17 cellular contexts compared by ENCODE assay signal in genomic region chr10:124472071-124472470, GRCh38. TPM values are rescaled to one million over a fixed set of nuclear protein-coding genes. Genes with fewer than 3 reads are reported as not detected.
DNase-seq lines count a peak whose midpoint lies in the region; ATAC-seq and TF ChIP-seq lines count a peak whose summit lies in the region.
"Had no signal": no experiment of that assay in that cellular context is flagged by ENCODE, and none has a peak within 500 bp of the region (broad histone marks: within the 10 kb centered on the region; RNA-seq: fewer than 3 reads in every experiment).

No MANE protein-coding gene starts in this region.

- no peak overlapping the region for H3K4me3 Mint-ChIP-seq in stimulated activated naive CD8-positive, alpha-beta T cell treated with anti-CD3 and anti-CD28 coated beads, Interleukin-15, amount 100 ng/mL, for 72 hours
- H3K4me3 Mint-ChIP-seq in endodermal cell = no peak overlapping the region
- H3K4me3 Mint-ChIP-seq in stimulated activated memory B cell treated with anti-CD40 and anti-IgM and Interleukin-4, amounts not matched to agents 10 μg/mL and 1 μg/mL and 100 μg/mL, for 72 hours = no peak overlapping the region
- H3K4me3 Mint-ChIP-seq: CD8-positive, alpha-beta memory T cell had no signal

- H3K27me3 Mint-ChIP-seq in stimulated activated naive CD8-positive, alpha-beta T cell treated with anti-CD3 and anti-CD28 coated beads, Interleukin-15, amount 100 ng/mL, for 72 hours = no peaks in the 10 kb centered on the region
- no peaks in the 10 kb centered on the region for H3K27me3 Mint-ChIP-seq in endodermal cell (ENCODE audit: insufficient read depth)
- no peaks in the 10 kb centered on the region for H3K27me3 Mint-ChIP-seq in stimulated activated memory B cell treated with anti-CD40 and anti-IgM and Interleukin-4, amounts not matched to agents 10 μg/mL and 1 μg/mL and 100 μg/mL, for 72 hours
- H3K27me3 Mint-ChIP-seq: CD8-positive, alpha-beta memory T cell had no signal

- POLR2A ChIA-PET in RWPE1 (lab: Yijun Ruan, JAX; ENCODE audit: low non-redundant PET) = interaction anchor here (1.4 kb wide), 1 partner anchor 10 kb away, joined by 8 read pairs; the partner anchor contains the start of gene LHPP

- ATAC-seq in stimulated activated naive CD8-positive, alpha-beta T cell treated with anti-CD3 and anti-CD28 coated beads, Interleukin-15, amount 100 ng/mL, for 72 hours = peak; percentile 13
- no peak for ATAC-seq in stimulated activated naive CD8-positive, alpha-beta T cell treated with anti-CD3 and anti-CD28 coated beads, Interleukin-15, Interleukin-2, amounts not matched to agents 100 U/mL and 50 U/mL, for 24 hours
- ATAC-seq in stimulated activated memory B cell treated with anti-CD40 and anti-IgM and Interleukin-4, amounts not matched to agents 10 μg/mL and 1 μg/mL and 100 μg/mL, for 72 hours = no peak
- no peak for ATAC-seq in HG02938 (IDR thresholded peaks at IDR 0.05; ENCODE audit: unreplicated experiment)
- ATAC-seq: HCT116 had no signal

- no peak overlapping the region for H3K27ac Mint-ChIP-seq in stimulated activated naive CD8-positive, alpha-beta T cell treated with anti-CD3 and anti-CD28 coated beads, Interleukin-15, amount 100 ng/mL, for 72 hours
- H3K27ac Mint-ChIP-seq in endodermal cell = no peak overlapping the region
- no peak overlapping the region for H3K27ac Mint-ChIP-seq in stimulated activated memory B cell treated with anti-CD40 and anti-IgM and Interleukin-4, amounts not matched to agents 10 μg/mL and 1 μg/mL and 100 μg/mL, for 72 hours

- no peaks in the 10 kb centered on the region for H3K36me3 ChIP-seq in endodermal cell (ENCODE audit: control insufficient read depth, insufficient read depth, low read length)
- H3K36me3 ChIP-seq: BLaER1 treated with 17β-estradiol and CSF1 and Interleukin-3, amounts not matched to agents 10 nM and 100 nM had no signal

- H3K4me1 Mint-ChIP-seq in stimulated activated naive CD8-positive, alpha-beta T cell treated with anti-CD3 and anti-CD28 coated beads, Interleukin-15, amount 100 ng/mL, for 72 hours = peaks cover 21% of the 10 kb centered on the region
- H3K4me1 Mint-ChIP-seq in endodermal cell = peaks cover 2% of the 10 kb centered on the region
- peaks cover 17% of the 10 kb centered on the region for H3K4me1 Mint-ChIP-seq in stimulated activated memory B cell treated with anti-CD40 and anti-IgM and Interleukin-4, amounts not matched to agents 10 μg/mL and 1 μg/mL and 100 μg/mL, for 72 hours

- CTCF ChIA-PET in RWPE1 (lab: Yijun Ruan, JAX) = interaction anchor here (0.6 to 0.9 kb wide), 5 partner anchors 20 to 1452 kb away, joined by 3 read pairs; no protein-coding TSS in a partner anchor

- H3K9ac ChIP-seq in endodermal cell (ENCODE audit: extremely low read depth, low read length, poor library complexity, severe bottlenecking) = no peak overlapping the region
- H3K9ac ChIP-seq: BLaER1 treated with 17β-estradiol and CSF1 and Interleukin-3, amounts not matched to agents 10 nM and 100 nM; SK-N-SH had no signal

- H3K4me3 ChIP-seq in endodermal cell (ENCODE audit: low read length) = no peak overlapping the region
- H3K4me3 ChIP-seq: BLaER1 treated with 17β-estradiol and CSF1 and Interleukin-3, amounts not matched to agents 10 nM and 100 nM had no signal

- DNase-seq in stimulated activated naive CD8-positive, alpha-beta T cell treated with anti-CD3 and anti-CD28 coated beads, Interleukin-15, amount 100 ng/mL, for 72 hours = no peak
- DNase-seq in stimulated activated naive CD8-positive, alpha-beta T cell treated with anti-CD3 and anti-CD28 coated beads, Interleukin-15, Interleukin-2, amounts not matched to agents 100 U/mL and 50 U/mL, for 24 hours = no peak
- no peak for DNase-seq in RWPE1 (ENCODE audit: low spot score)
- peak; percentile 38 for DNase-seq in endodermal cell
- no peak for DNase-seq in activated effector memory CD4-positive, alpha-beta T cell treated with anti-CD3 and anti-CD28 coated beads, Interleukin-2, amount 50 U/mL, for 16 hours
- DNase-seq: CD8-positive, alpha-beta memory T cell; KG1; NCI-H1092 treated with DMSO at 0.1 percent for 48 hours; NCI-H2081 treated with DMSO at 0.1 percent for 48 hours; NCI-H446 treated with DMSO at 0.1 percent for 48 hours; SHP77 treated with DMSO at 0.1 percent for 48 hours; SK-N-SH had no signal

- peak overlapping the region; percentile 28; the same call in 1 of the 2 replicates for H3K27ac ChIP-seq in RWPE1
- H3K27ac ChIP-seq in endodermal cell (ENCODE audit: low read depth, low read length) = no peak overlapping the region
- H3K27ac ChIP-seq: BLaER1 treated with 17β-estradiol and CSF1 and Interleukin-3, amounts not matched to agents 10 nM and 100 nM had no signal

- no peaks in the 10 kb centered on the region for H3K9me3 Mint-ChIP-seq in stimulated activated naive CD8-positive, alpha-beta T cell treated with anti-CD3 and anti-CD28 coated beads, Interleukin-15, amount 100 ng/mL, for 72 hours
- no peaks in the 10 kb centered on the region for H3K9me3 Mint-ChIP-seq in endodermal cell
- no peaks in the 10 kb centered on the region for H3K9me3 Mint-ChIP-seq in stimulated activated memory B cell treated with anti-CD40 and anti-IgM and Interleukin-4, amounts not matched to agents 10 μg/mL and 1 μg/mL and 100 μg/mL, for 72 hours
- H3K9me3 Mint-ChIP-seq: CD8-positive, alpha-beta memory T cell had no signal

- H3K27me3 ChIP-seq in endodermal cell (ENCODE audit: control insufficient read depth, insufficient read depth, low read length, poor library complexity, severe bottlenecking) = no peaks in the 10 kb centered on the region
- H3K27me3 ChIP-seq: BLaER1 treated with 17β-estradiol and CSF1 and Interleukin-3, amounts not matched to agents 10 nM and 100 nM had no signal

- no peaks in the 10 kb centered on the region for H3K4me1 ChIP-seq in endodermal cell (ENCODE audit: control insufficient read depth, insufficient read depth, low read length)

- no peak for TF ChIP-seq CTCF in RWPE1 (conservative IDR thresholded peaks at IDR 0.05; ENCODE audit: low read depth)
- TF ChIP-seq CTCF in endodermal cell (conservative IDR thresholded peaks at IDR 0.05) = no peak

- WGBS in endodermal cell (ENCODE audit: insufficient coverage in 1 of 2, insufficient read length in 1 of 2), 2 experiments = 94 to 98% methylated on average over 5 to 6 of the region's 6 CpGs

- no peaks in the 10 kb centered on the region for H3K36me3 Mint-ChIP-seq in endodermal cell (ENCODE audit: low read depth)
- peaks cover 7% of the 10 kb centered on the region for H3K36me3 Mint-ChIP-seq in stimulated activated memory B cell treated with anti-CD40 and anti-IgM and Interleukin-4, amounts not matched to agents 10 μg/mL and 1 μg/mL and 100 μg/mL, for 72 hours

- H3K9me3 ChIP-seq in endodermal cell (ENCODE audit: control insufficient read depth, low read length) = no peaks in the 10 kb centered on the region
- H3K9me3 ChIP-seq: BLaER1 treated with 17β-estradiol and CSF1 and Interleukin-3, amounts not matched to agents 10 nM and 100 nM; SK-N-SH had no signal

RNA-seq across cellular contexts. Expression of gene LHPP, which starts 10.4 kb away (rescaled TPM):
- 10 to 100 TPM; 23.3 to 24.8 TPM for total RNA-seq in endodermal cell
- 13.3 TPM for polyA plus RNA-seq in endodermal cell (2013, experiment 1 of 2)
- polyA plus RNA-seq in endodermal cell (2013, experiment 2 of 2) = 10.6 TPM

RNA-seq across cellular contexts. Expression of gene NKX1-2, which starts 22.2 kb away (rescaled TPM):
- 1 to 10 TPM; 2.3 to 3.3 TPM for total RNA-seq in endodermal cell
- polyA plus RNA-seq in endodermal cell (2013, experiment 1 of 2) = 3.0 TPM
- polyA plus RNA-seq in endodermal cell (2013, experiment 2 of 2) = 1.2 TPM
- total RNA-seq: CD8-positive, alpha-beta memory T cell; RPMI7951 had no signal
- polyA plus RNA-seq: CD8-positive, alpha-beta memory T cell; SK-N-SH had no signal

RNA-seq across cellular contexts. Expression of gene OAT, which starts 53.3 kb away (rescaled TPM):
- total RNA-seq in endodermal cell = 10 to 100 TPM; 58.6 to 71.6 TPM
- polyA plus RNA-seq in endodermal cell (2013, experiment 1 of 2) = 36.5 TPM
- polyA plus RNA-seq in endodermal cell (2013, experiment 2 of 2) = 37.6 TPM
